ENCODE assay signal across 9 cellular contexts in genomic region chr6:157764346-157765068, GRCh38. TPM values are rescaled to one million over a fixed set of nuclear protein-coding genes. Genes with fewer than 3 reads are reported as not detected.
DNase-seq lines count a peak whose midpoint lies in the region; ATAC-seq, FAIRE-seq and TF ChIP-seq lines count a peak whose summit lies in the region.
"Had no signal": no experiment of that assay in that cellular context is flagged by ENCODE, and none has a peak within 500 bp of the region (broad histone marks: within the 10 kb centered on the region; RNA-seq: fewer than 3 reads in every experiment).

No MANE protein-coding gene starts in this region.

- WGBS in H1 (ENCODE audit: extremely low coverage in 1 of 2, insufficient coverage in 1 of 2, insufficient read length in 1 of 2, insufficient replicate concordance in 2 of 2, low coverage in 1 of 2, low lambda C conversion rate in 2 of 2, missing lambda C conversion rate in 1 of 2), 2 experiments = 84% methylated on average over 12 of the region's 12 CpGs; no CpG with 5 or more reads in 1 of the 2 experiments

- H3K36me3 ChIP-seq in H1 (ENCODE audit: control insufficient read depth in 2 of 4, insufficient read depth in 4 of 4, low read length in 3 of 4) (no peaks in the 10 kb centered on the region), mucosa of rectum (ENCODE audit: control insufficient read depth in 2 of 2, insufficient read depth in 2 of 2, low read length in 2 of 2) (no peaks in the 10 kb centered on the region)
- H3K36me3 ChIP-seq: neutrophil had no signal

- H3K79me2 ChIP-seq in H1 (ENCODE audit: control insufficient read depth in 1 of 2, insufficient read depth in 2 of 2, low read length in 2 of 2) = no peaks in the 10 kb centered on the region

- peak overlapping the region; percentile 66; the same call in 1 of the 2 replicates for H3K18ac ChIP-seq in H1 (ENCODE audit: extremely low read depth, low read length)

- no peak overlapping the region for H3K23ac ChIP-seq in H1 (ENCODE audit: insufficient read length)

- no peak overlapping the region for H4K5ac ChIP-seq in H1 (ENCODE audit: insufficient read length, low read depth, low read length)

- no peaks in the 10 kb centered on the region for H3K9me3 ChIP-seq in H1 (ENCODE audit: insufficient read depth in 2 of 2, low read depth in 1 of 2, low read length in 1 of 2)
- H3K9me3 ChIP-seq in mucosa of rectum (ENCODE audit: control insufficient read depth in 2 of 2, low read length in 2 of 2) = no peaks in the 10 kb centered on the region
- H3K9me3 ChIP-seq: neutrophil had no signal

- H3K4me3 ChIP-seq in H1 (ENCODE audit: extremely low read depth in 1 of 4, insufficient read depth in 2 of 4, low read depth in 3 of 4, low read length in 4 of 4) (no peak overlapping the region), mucosa of rectum (ENCODE audit: low read length in 2 of 2) (peak overlapping the region; percentile 24 to 51)

- H3K4me1 ChIP-seq in H1 (replicated peaks in 1 of 4; ENCODE audit: control insufficient read depth in 3 of 4, insufficient read depth in 4 of 4, low read length in 3 of 4) (peaks cover 11 to 17% (median 13%) of the 10 kb centered on the region in 4 experiments; a peak in 6 of 7 replicates), mucosa of rectum (ENCODE audit: control insufficient read depth in 2 of 2, insufficient read depth in 2 of 2, low read length in 2 of 2) (peaks cover 38 to 45% of the 10 kb centered on the region in 2 donors)

- H3K27me3 ChIP-seq in H1 (replicated peaks in 1 of 4; ENCODE audit: control insufficient read depth in 3 of 4, extremely low read depth in 1 of 4, insufficient read depth in 3 of 4, low read length in 3 of 4) (no peaks in the 10 kb centered on the region), mucosa of rectum (ENCODE audit: control insufficient read depth in 2 of 2, insufficient read depth in 2 of 2, low read length in 2 of 2) (peaks cover 0 to 2% of the 10 kb centered on the region in 2 donors)

- H2AFZ ChIP-seq in H1 (ENCODE audit: low read length) = no peak overlapping the region

- TF ChIP-seq CTCF in GM10266 (IDR thresholded peaks at IDR 0.05; ENCODE audit: control insufficient read depth, insufficient read depth, low read depth, missing control alignments) = no peak
- TF ChIP-seq CTCF in H1 (IDR thresholded peaks at IDR 0.05; ENCODE audit: control extremely low read depth in 1 of 3, insufficient read depth in 1 of 3, low read depth in 1 of 3, low read length in 3 of 3) = no peak
- no peak for TF ChIP-seq CTCF in D721Med (IDR thresholded peaks at IDR 0.05; ENCODE audit: insufficient read depth, missing control alignments)

- ATAC-seq in HG02642 (IDR thresholded peaks at IDR 0.05; ENCODE audit: poor library complexity, unreplicated experiment) = peak; percentile 47

- peak overlapping the region; percentile 68 for H2BK120ac ChIP-seq in H1 (replicated peaks; ENCODE audit: low read depth, low read length)

- no peaks in the 10 kb centered on the region for H3K79me1 ChIP-seq in H1 (ENCODE audit: low read depth, low read length)

- H3K4me2 ChIP-seq in H1 (ENCODE audit: insufficient read depth in 1 of 2, low read depth in 2 of 2, low read length in 2 of 2) = no peak overlapping the region

- CTCF ChIA-PET in H1 (lab: Charles Lee; ENCODE audit: partially characterized antibody) = interaction anchor here (0.6 to 4.2 kb wide), 6 partner anchors 53 to 308 kb away, joined by 3 to 18 read pairs (median 5); no protein-coding TSS in a partner anchor

- peak overlapping the region; percentile 95 for H2BK12ac ChIP-seq in H1 (ENCODE audit: low read depth, low read length)

- H4K91ac ChIP-seq in H1 (replicated peaks; ENCODE audit: insufficient read length, low read length) = peak overlapping the region; percentile 83

- no peak for TF ChIP-seq EP300 in H1 (IDR thresholded peaks at IDR 0.05; ENCODE audit: borderline replicate concordance in 1 of 2, low read depth in 2 of 2, low read length in 2 of 2)

- peak overlapping the region; percentile 83; the same call in 1 of the 2 replicates for H2BK20ac ChIP-seq in H1 (ENCODE audit: low read length)

- DNase-seq in GM10266 (ENCODE audit: extremely low spot score) (peak; percentile 63), NCI-H526 (lab: John Stamatoyannopoulos, UW) (peak; percentile 51 to 56), H1 (ENCODE audit: low read depth in 1 of 2, low spot score in 2 of 2) (no peak), D721Med (ENCODE audit: insufficient read length, low spot score) (no peak)
- DNase-seq in activated CD8-positive, alpha-beta memory T cell treated with anti-CD3 and anti-CD28 coated beads for 48 hours (ENCODE audit: low read depth in 2 of 3, low spot score in 2 of 3) = peak in 2 of 3 experiments; percentile 58 to 64
- DNase-seq in stimulated activated CD8-positive, alpha-beta memory T cell treated with anti-CD3 and anti-CD28 coated beads, Interleukin-4, amount 100 ng/mL, for 1 hour (ENCODE audit: low read depth in 2 of 2, low spot score in 1 of 2) = peak; percentile 54 to 63

- no peak overlapping the region for H3K14ac ChIP-seq in H1 (ENCODE audit: insufficient read length)

- no peak overlapping the region for H3K27ac ChIP-seq in H1 (ENCODE audit: low read depth, low read length)
- H3K27ac ChIP-seq in mucosa of rectum (ENCODE audit: low read depth in 2 of 2, low read length in 2 of 2) = peak overlapping the region; percentile 84 to 87
- H3K27ac ChIP-seq: neutrophil had no signal

- TF ChIP-seq RAD21 in H1 (IDR thresholded peaks at IDR 0.05 in 1 of 2, conservative IDR thresholded peaks at IDR 0.05 in 1 of 2; ENCODE audit: low read depth in 2 of 2, low read length in 2 of 2) = no peak

- peak overlapping the region; percentile 70 for H3K4ac ChIP-seq in H1 (replicated peaks; ENCODE audit: insufficient read length, low read depth, low read length)

- FAIRE-seq in H1 (lab: Jason Lieb, UNC) (no peak), D721Med (lab: Jason Lieb, UNC) (no peak)

- peak overlapping the region; percentile 29; the same call in 1 of the 2 replicates for H2AK5ac ChIP-seq in H1 (ENCODE audit: low read depth, low read length)

- H2BK15ac ChIP-seq in H1 (ENCODE audit: low read length) = no peak overlapping the region

- POLR2A ChIA-PET in H1 (lab: Charles Lee; ENCODE audit: partially characterized antibody) = interaction anchor here (1.5 kb wide), 1 partner anchor 17 kb away, joined by 3 read pairs; no protein-coding TSS in a partner anchor

- H4K20me1 ChIP-seq in H1 (replicated peaks in 1 of 2; ENCODE audit: control insufficient read depth in 1 of 2, insufficient read depth in 2 of 2, low read length in 2 of 2) = no peaks in the 10 kb centered on the region

- no peak overlapping the region for H3K56ac ChIP-seq in H1 (replicated peaks; ENCODE audit: insufficient read length, low read depth, low read length)

- H2BK5ac ChIP-seq in H1 (ENCODE audit: low read depth, low read length) = peak overlapping the region; percentile 60; the same call in 1 of the 2 replicates

- H4K8ac ChIP-seq in H1 (ENCODE audit: extremely low read depth, insufficient read depth, low read length) = no peak overlapping the region

- TF ChIP-seq POLR2A in H1 (IDR thresholded peaks at IDR 0.05; ENCODE audit: control extremely low read depth in 1 of 2, low read depth in 2 of 2, low read length in 2 of 2) = no peak

- H3K23me2 ChIP-seq in H1 (ENCODE audit: low read depth, low read length) = no peaks in the 10 kb centered on the region

- H3K9ac ChIP-seq in H1 (replicated peaks in 1 of 4; ENCODE audit: extremely low read depth in 1 of 4, low read depth in 3 of 4, low read length in 3 of 4) (no peak overlapping the region), mucosa of rectum (ENCODE audit: low read depth in 1 of 2, low read length in 2 of 2) (peak overlapping the region; percentile 20 to 60)

TF ChIP-seq in H1, 55 proteins besides CTCF, POLR2A, EP300 and RAD21:
- TF ChIP-seq HDAC6 (IDR thresholded peaks at IDR 0.05; ENCODE audit: low read depth, low read length) (no peak), MAX (IDR thresholded peaks at IDR 0.05) (peak; percentile 40; the same call in 1 of the 2 replicates), GABPA (IDR thresholded peaks at IDR 0.05; ENCODE audit: borderline replicate concordance, insufficient read depth, low read length) (no peak), CTBP2 (IDR thresholded peaks at IDR 0.05; ENCODE audit: borderline replicate concordance, insufficient read depth, insufficient read length, low read length) (no peak), CREB1 (IDR thresholded peaks at IDR 0.05) (no peak), YY1 (IDR thresholded peaks at IDR 0.05; ENCODE audit: low read depth, low read length) (no peak), RFX5 (IDR thresholded peaks at IDR 0.05; ENCODE audit: borderline replicate concordance, low read depth, low read length) (no peak), RXRA (IDR thresholded peaks at IDR 0.05; ENCODE audit: insufficient read depth, low read depth, low read length) (no peak), SIX5 (IDR thresholded peaks at IDR 0.05; ENCODE audit: low read depth, low read length) (no peak)
TF ChIP-seq in H1: peak in this region for 1.

RNA-seq across cellular contexts. Expression of gene SNX9, which starts 58.5 kb away (rescaled TPM):
- 23.1 and 23.2 TPM in 2 replicates for total RNA-seq in H1 (2021; fragmentation: NEBNext Ultra II Directional; extraction: Animal tissue kit (Norgen Biotek cat#: 25700))
- 10.9 and 11.8 TPM in 2 replicates for polyA plus RNA-seq in H1 (2011; rRNA removed)
- 17.8 TPM for polyA plus RNA-seq in H1 (2011; cell fraction: cytosol; rRNA removed)
- 14.7 TPM for polyA plus RNA-seq in H1 (2011; cell fraction: nucleus; rRNA removed)
- polyA plus RNA-seq in H1 (2012, experiment 1 of 2) = 14.0 to 18.2 TPM (median 16.2 TPM) in 4 replicates
- polyA plus RNA-seq in H1 (2012, experiment 2 of 2) = 3.6 TPM
- 20.5 TPM for polyA plus RNA-seq in H1 (2013, experiment 1 of 2)
- 20.3 TPM for polyA plus RNA-seq in H1 (2013, experiment 2 of 2)
- polyA minus RNA-seq in H1 (2011; rRNA and poly(A)+ RNA removed) = 15.1 and 15.9 TPM in 2 replicates
- 11.9 TPM for polyA minus RNA-seq in H1 (2011; cell fraction: cytosol; rRNA and poly(A)+ RNA removed)
- polyA minus RNA-seq in H1 (2011; cell fraction: nucleus; rRNA and poly(A)+ RNA removed) = 10.2 TPM

Comparison
In these comparisons a context has a peak if more than half of its experiments do, and no peak if none do; other contexts are left out.
1. DNase-seq: peak in GM10266 (single experiment), NCI-H526 (2 of 2), activated CD8-positive, alpha-beta memory T cell treated with anti-CD3 and anti-CD28 coated beads for 48 hours (2 of 3) and stimulated activated CD8-positive, alpha-beta memory T cell treated with anti-CD3 and anti-CD28 coated beads, Interleukin-4, amount 100 ng/mL, for 1 hour (2 of 2); none in H1 (0 of 2) and D721Med (single experiment).
2. H3K4me3 ChIP-seq: peak in mucosa of rectum (2 of 2); none in H1 (0 of 4).
3. H3K9ac ChIP-seq: peak in mucosa of rectum (2 of 2); none in H1 (0 of 4).